22 cellular contexts compared by ENCODE assay signal in the genomic region with DNA sequence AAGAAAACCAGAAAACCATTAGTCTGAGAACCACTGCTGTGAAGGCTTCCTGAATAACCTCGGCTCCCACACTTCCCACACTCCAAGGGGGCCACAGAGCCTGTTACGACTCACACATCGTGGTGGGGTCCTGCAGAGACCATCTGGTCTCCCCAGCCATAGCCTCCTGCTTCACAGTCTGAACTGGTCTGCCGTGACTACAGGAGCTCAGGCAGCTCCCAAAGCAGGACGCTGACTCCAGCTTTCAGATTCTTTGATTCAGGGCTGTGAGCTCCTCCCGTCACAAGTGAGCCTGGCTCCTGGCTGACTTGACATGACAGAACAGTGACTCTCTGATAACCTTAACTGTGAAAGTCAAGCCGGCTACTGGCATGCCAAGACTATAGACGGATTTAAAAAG. TPM values are rescaled to one million over a fixed set of nuclear protein-coding genes. Genes with fewer than 3 reads are reported as not detected.
A peak's percentile ranks its signal among the peaks of the same experiment; 100 is the strongest.
DNase-seq lines count a peak whose midpoint lies in the region; ATAC-seq and TF ChIP-seq lines count a peak whose summit lies in the region.
"Had no signal": no experiment of that assay in that cellular context is flagged by ENCODE, and none has a peak within 500 bp of the region (broad histone marks: within the 10 kb centered on the region; RNA-seq: fewer than 3 reads in every experiment).

No MANE protein-coding gene starts in this region.

- no peak overlapping the region for H3K27ac ChIP-seq in brain microvascular endothelial cell
- H3K27ac ChIP-seq: A549, ascending aorta, colonic mucosa, prostate gland, thyroid gland had no signal

- TF ChIP-seq CTCF in brain microvascular endothelial cell (IDR thresholded peaks at IDR 0.05; ENCODE audit: low read depth, low read length, missing control alignments) (no peak), GM10266 (IDR thresholded peaks at IDR 0.05; ENCODE audit: control insufficient read depth, insufficient read depth, low read depth, missing control alignments) (no peak)

- H3K36me3 ChIP-seq in brain microvascular endothelial cell (replicated peaks), result peaks cover 67% of the 10 kb centered on the region

- intact Hi-C loops in Right ventricle myocardium superior (cut with DNase I) (no loop called here), cardiac septum (cut with DNase I) (no loop called here)

- peak; percentile 56 for DNase-seq in Right ventricle myocardium superior
- DNase-seq in cardiac septum (ENCODE audit: low spot score), result no peak
- peak; percentile 37 for DNase-seq in brain microvascular endothelial cell
- DNase-seq in left lobe of liver (ENCODE audit: low spot score), result no peak
- DNase-seq in GM10266 (ENCODE audit: extremely low spot score), result no peak
- no peak for DNase-seq in glomerular visceral epithelial cell (ENCODE audit: extremely low spot score)
- DNase-seq in SIG-M5 (lab: John Stamatoyannopoulos, UW), result no peak
- DNase-seq in NCI-H69 (lab: John Stamatoyannopoulos, UW), result no peak
- DNase-seq: activated T-cell treated with anti-CD3 and anti-CD28 coated beads for 4 hours; CD8-positive, alpha-beta T cell; colonic mucosa; effector CD8-positive, alpha-beta T cell; NCI-H1105; NCI-H2029; NCI-H345; NCI-H748 treated with DMSO at 0.1 percent for 48 hours; SK-N-SH; T-helper 17 cell; thyroid gland had no signal

- no peaks in the 10 kb centered on the region for H3K27me3 ChIP-seq in brain microvascular endothelial cell (replicated peaks)
- H3K27me3 ChIP-seq: ascending aorta, colonic mucosa, thyroid gland had no signal

- H3K4me3 ChIP-seq in brain microvascular endothelial cell (ENCODE audit: low read depth, low read length), result no peak overlapping the region
- H3K4me3 ChIP-seq: A549, ascending aorta, colonic mucosa, prostate gland, thyroid gland had no signal

- ATAC-seq in Right ventricle myocardium superior (ENCODE audit: poor library complexity) (peak; percentile 88), left lobe of liver (peak; percentile 32)
- ATAC-seq: A549; CD8-positive, alpha-beta T cell; T-helper 17 cell had no signal

- in situ Hi-C loops in brain microvascular endothelial cell (cut with HindIII; ENCODE audit: low pct_ligation_motif_present, low sequenced_read_pairs), result no loop called here

RNA-seq across cellular contexts. Expression of a gene that starts 37.8 kb away (rescaled TPM):
- total RNA-seq in Right ventricle myocardium superior (7.0 TPM), cardiac septum (11.1 TPM), left lobe of liver (18.8 TPM)

RNA-seq across cellular contexts. Expression of a gene that starts 38.0 kb away (rescaled TPM):
- total RNA-seq in Right ventricle myocardium superior (32.1 TPM), cardiac septum (36.9 TPM), left lobe of liver (19.1 TPM)

Comparison
In these comparisons a context has a peak if more than half of its experiments do, and no peak if none do; other contexts are left out.
1. DNase-seq: peak in Right ventricle myocardium superior (single experiment) and brain microvascular endothelial cell (single experiment); none in cardiac septum (single experiment), left lobe of liver (single experiment), GM10266 (single experiment), glomerular visceral epithelial cell (single experiment), SIG-M5 (single experiment) and NCI-H69 (single experiment).